25 cellular contexts compared by ENCODE assay signal in genomic region chr16:47885489-47885888, GRCh38.
"Had no signal": no experiment of that assay in that cellular context is flagged by ENCODE, and none has a peak within 500 bp of the region (broad histone marks: within the 10 kb centered on the region; RNA-seq: fewer than 3 reads in every experiment).

No MANE protein-coding gene starts in this region.

- FAIRE-seq: HepG2, HTR-8/SVneo, RCC 7860 had no signal

- H3K27ac ChIP-seq: HL-60, KMS-11, SJSA1, SK-N-MC had no signal

- H3K9me3 ChIP-seq: SJSA1 had no signal

- DNase-seq: IMR-90, Kasumi-1, MM.1S, NCI-H1092 treated with DMSO at 0.1 percent for 48 hours, NCI-H1436, NCI-H187, NCI-H2029, NCI-H2081 treated with DMSO at 0.1 percent for 48 hours, NCI-H2171, NCI-H226, NCI-H446, NCI-H510A, NCI-H524 treated with DMSO at 0.1 percent for 48 hours, NCI-H69, NCI-H774, Right ventricle myocardium superior, RPMI8226, SIG-M5 had no signal

- H3K9ac ChIP-seq: KMS-11 had no signal

- H3K27me3 ChIP-seq: SJSA1 had no signal

- H3K4me3 ChIP-seq: SJSA1, SK-N-MC had no signal

- ATAC-seq: HepG2 had no signal

- H3K4me2 ChIP-seq: KMS-11 had no signal

- H3K36me3 ChIP-seq: SJSA1 had no signal
